ENCODE assay signal across 24 cellular contexts in genomic region chr12:71029302-71029701, GRCh38.
"Had no signal": no experiment of that assay in that cellular context is flagged by ENCODE, and none has a peak within 500 bp of the region (broad histone marks: within the 10 kb centered on the region; RNA-seq: fewer than 3 reads in every experiment).

No MANE protein-coding gene starts in this region.

- DNase-seq: dorsolateral prefrontal cortex; effector CD4-positive, alpha-beta T cell; hypothalamus; immature natural killer cell; mucosa of descending colon; naive thymus-derived CD4-positive, alpha-beta T cell; nucleus accumbens; right cardiac atrium; sigmoid colon; spleen; stimulated activated CD4-positive, alpha-beta T cell treated with anti-CD3 and anti-CD28 coated beads, Interleukin-4, amount 100 ng/mL, for 4 hours; stimulated activated naive CD8-positive, alpha-beta T cell treated with anti-CD3 and anti-CD28 coated beads, Interleukin-15, Interleukin-2, amounts not matched to agents 100 U/mL and 50 U/mL, for 24 hours; substantia nigra; testis; tibial artery; upper lobe of left lung; uterus had no signal

- H3K36me3 ChIP-seq: prostate gland, sigmoid colon, spleen, tibial artery, upper lobe of left lung, uterus had no signal

- H3K4me1 Mint-ChIP-seq: immature natural killer cell; memory B cell; naive thymus-derived CD4-positive, alpha-beta T cell; nephron; stimulated activated memory B cell treated with anti-CD40 and anti-IgM and Interleukin-4, amounts not matched to agents 10 μg/mL and 1 μg/mL and 100 μg/mL, for 72 hours had no signal

- H3K27me3 Mint-ChIP-seq: memory B cell; naive thymus-derived CD4-positive, alpha-beta T cell; stimulated activated memory B cell treated with anti-CD40 and anti-IgM and Interleukin-4, amounts not matched to agents 10 μg/mL and 1 μg/mL and 100 μg/mL, for 72 hours had no signal

- H3K27me3 ChIP-seq: sigmoid colon, spleen, testis, tibial artery, upper lobe of left lung, uterus had no signal

- H3K4me1 ChIP-seq: prostate gland, spleen, testis, tibial artery, upper lobe of left lung, uterus had no signal

- H3K36me3 Mint-ChIP-seq: immature natural killer cell; memory B cell; mesothelial cell of epicardium; naive thymus-derived CD4-positive, alpha-beta T cell; stimulated activated memory B cell treated with anti-CD40 and anti-IgM and Interleukin-4, amounts not matched to agents 10 μg/mL and 1 μg/mL and 100 μg/mL, for 72 hours had no signal

- H3K27ac Mint-ChIP-seq: immature natural killer cell; memory B cell; mesothelial cell of epicardium; naive thymus-derived CD4-positive, alpha-beta T cell; nephron; stimulated activated memory B cell treated with anti-CD40 and anti-IgM and Interleukin-4, amounts not matched to agents 10 μg/mL and 1 μg/mL and 100 μg/mL, for 72 hours had no signal

- H3K27ac ChIP-seq: dorsolateral prefrontal cortex, prostate gland, sigmoid colon, skin epidermis, spleen, testis, tibial artery, upper lobe of left lung, uterus had no signal

- H3K4me3 Mint-ChIP-seq: immature natural killer cell; memory B cell; mesothelial cell of epicardium; naive thymus-derived CD4-positive, alpha-beta T cell; nephron; stimulated activated memory B cell treated with anti-CD40 and anti-IgM and Interleukin-4, amounts not matched to agents 10 μg/mL and 1 μg/mL and 100 μg/mL, for 72 hours had no signal

- H3K4me3 ChIP-seq: dorsolateral prefrontal cortex, lung, mucosa of descending colon, prostate gland, sigmoid colon, skin epidermis, spleen, testis, tibial artery, upper lobe of left lung, uterus had no signal

- H3K9me3 Mint-ChIP-seq: mesothelial cell of epicardium, nephron had no signal

- ATAC-seq: mucosa of descending colon; naive thymus-derived CD4-positive, alpha-beta T cell; right cardiac atrium; stimulated activated memory B cell treated with anti-CD40 and anti-IgM and Interleukin-4, amounts not matched to agents 10 μg/mL and 1 μg/mL and 100 μg/mL, for 72 hours; stimulated activated naive CD8-positive, alpha-beta T cell treated with anti-CD3 and anti-CD28 coated beads, Interleukin-15, Interleukin-2, amounts not matched to agents 100 U/mL and 50 U/mL, for 24 hours had no signal
